Comparison of ENCODE assay signal across 8 cellular contexts in the genomic region with DNA sequence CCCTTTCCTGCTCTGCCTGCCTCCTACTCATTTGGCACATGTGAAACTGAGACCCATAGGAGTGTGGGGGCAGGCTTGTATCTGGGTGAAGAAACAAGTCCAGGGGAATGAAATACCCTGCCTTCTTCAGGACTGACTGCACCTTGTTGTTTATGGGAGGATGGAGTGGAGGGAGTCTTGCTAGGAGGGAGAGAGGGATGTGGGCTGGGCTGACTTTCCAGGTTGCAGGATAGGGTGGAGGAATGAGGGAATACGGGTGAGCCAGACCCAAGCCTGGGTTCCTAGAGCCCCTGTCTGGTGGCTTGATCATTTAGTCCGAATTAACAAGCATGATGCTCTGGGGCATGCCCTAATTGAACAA. TPM values are rescaled to one million over a fixed set of nuclear protein-coding genes. Genes with fewer than 3 reads are reported as not detected.
DNase-seq lines count a peak whose midpoint lies in the region; ATAC-seq and TF ChIP-seq lines count a peak whose summit lies in the region.

No MANE protein-coding gene starts in this region.

- no peak overlapping the region for H3K4me2 ChIP-seq in Karpas-422 (ENCODE audit: low read depth, low read length, poor library complexity, severe bottlenecking)

- no peaks in the 10 kb centered on the region for H3K36me3 Mint-ChIP-seq in mesothelial cell of epicardium

- peak overlapping the region; percentile 53 for H3K4me3 Mint-ChIP-seq in mesothelial cell of epicardium

- TF ChIP-seq CTCF in heart left ventricle (IDR thresholded peaks at IDR 0.05) (no peak), body of pancreas (IDR thresholded peaks at IDR 0.05) (no peak), mesothelial cell of epicardium (IDR thresholded peaks at IDR 0.05; ENCODE audit: unreplicated experiment) (no peak), uterus (IDR thresholded peaks at IDR 0.05) (no peak)

- H3K4me1 ChIP-seq in heart left ventricle (peaks cover 16 to 90% (median 70%) of the 10 kb centered on the region in 12 donors), body of pancreas (peaks cover 67% of the 10 kb centered on the region), uterus (peaks cover 4 to 40% of the 10 kb centered on the region in 2 donors), Karpas-422 (ENCODE audit: low read length) (peaks cover 48% of the 10 kb centered on the region)

- H3K9me3 ChIP-seq in heart left ventricle = no peaks in the 10 kb centered on the region
- H3K9me3 ChIP-seq in body of pancreas = no peaks in the 10 kb centered on the region
- no peaks in the 10 kb centered on the region for H3K9me3 ChIP-seq in uterus
- no peaks in the 10 kb centered on the region for H3K9me3 ChIP-seq in Karpas-422 (ENCODE audit: low read length)

- H4K20me1 ChIP-seq in Karpas-422 (ENCODE audit: insufficient read depth, low read depth, low read length) = peaks cover 40% of the 10 kb centered on the region; the same call in 1 of the 2 replicates

- 49 to 56% (median 51%) methylated on average over 2 of the region's 2 CpGs for WGBS in heart left ventricle, 4 donors
- 7 to 24% methylated on average over 2 of the region's 2 CpGs for WGBS in body of pancreas, 2 donors

- H3K27me3 ChIP-seq in heart left ventricle (peaks cover 0 to 9% (median 0%) of the 10 kb centered on the region in 9 donors), body of pancreas (no peaks in the 10 kb centered on the region), uterus (no peaks in the 10 kb centered on the region), Karpas-422 (ENCODE audit: low read length) (peaks cover 4% of the 10 kb centered on the region; the same call in 1 of the 2 replicates)

- no peaks in the 10 kb centered on the region for H3K36me3 ChIP-seq in heart left ventricle
- no peaks in the 10 kb centered on the region for H3K36me3 ChIP-seq in body of pancreas (replicated peaks in 1 of 2; ENCODE audit: insufficient read depth in 1 of 2, low read depth in 2 of 2)
- H3K36me3 ChIP-seq in uterus = no peaks in the 10 kb centered on the region
- H3K36me3 ChIP-seq in Karpas-422 (ENCODE audit: insufficient read depth, low read length) = no peaks in the 10 kb centered on the region

- H3K9ac ChIP-seq in Karpas-422 (ENCODE audit: low read length) = no peak overlapping the region

- H3K4me3 ChIP-seq in heart left ventricle (peak overlapping the region in 9 of 12 donors; percentile 13 to 98 (median 87)), body of pancreas (no peak overlapping the region), uterus (no peak overlapping the region), Karpas-422 (ENCODE audit: low read length) (no peak overlapping the region)

- no peaks in the 10 kb centered on the region for H3K79me2 ChIP-seq in Karpas-422 (ENCODE audit: low read length)

- DNase-seq in heart left ventricle = peak in 2 of 5 donors; percentile 11 to 28
- no peak for DNase-seq in left ventricle myocardium superior
- no peak for DNase-seq in body of pancreas
- no peak for DNase-seq in mesothelial cell of epicardium (ENCODE audit: low spot score in 2 of 2, unreplicated experiment in 2 of 2)
- DNase-seq in uterus = no peak
- no peak for DNase-seq in Karpas-422
- no peak for DNase-seq in GM19240 (ENCODE audit: insufficient read length, low spot score)

- peaks cover 75% of the 10 kb centered on the region for H3K4me1 Mint-ChIP-seq in mesothelial cell of epicardium

- no peak for ATAC-seq in heart left ventricle
- ATAC-seq in left ventricle myocardium superior = no peak
- no peak for ATAC-seq in body of pancreas
- no peak for ATAC-seq in GM19035 (IDR thresholded peaks at IDR 0.05; ENCODE audit: unreplicated experiment)

- no peak overlapping the region for H2AFZ ChIP-seq in Karpas-422 (ENCODE audit: low read length)

- peaks cover 12% of the 10 kb centered on the region for H3K27me3 Mint-ChIP-seq in mesothelial cell of epicardium (ENCODE audit: low read depth)

- H3K9me3 Mint-ChIP-seq in mesothelial cell of epicardium = no peaks in the 10 kb centered on the region

- H3K27ac Mint-ChIP-seq in mesothelial cell of epicardium = peak overlapping the region; percentile 92

- intact Hi-C loops in heart left ventricle (cut with DNase I) = loop anchor here in 4 of 10 donors (2.0 to 5.0 kb wide), 2 partner anchors 15 to 36 kb away; no protein-coding TSS in a partner anchor
- intact Hi-C loops in left ventricle myocardium superior (cut with micrococcal nuclease) = no loop called here
- intact Hi-C loops in body of pancreas (cut with DNase I) = no loop called here
- intact Hi-C loops in uterus (cut with DNase I; ENCODE audit: low total_unique reads) = no loop called here

- TF ChIP-seq POLR2A in heart left ventricle (IDR thresholded peaks at IDR 0.05) (no peak), body of pancreas (IDR thresholded peaks at IDR 0.05) (no peak), uterus (IDR thresholded peaks at IDR 0.05) (no peak)

- no peaks in the 10 kb centered on the region for H3K9me2 ChIP-seq in Karpas-422 (replicated peaks; ENCODE audit: insufficient read depth, low read length)

- H3K27ac ChIP-seq in heart left ventricle (peak overlapping the region; percentile 82 to 98 (median 92)), body of pancreas (peak overlapping the region; percentile 94 to 98 (median 96)), uterus (peak overlapping the region; percentile 65 to 88), Karpas-422 (ENCODE audit: low read length) (no peak overlapping the region)

RNA-seq across cellular contexts. Expression of a gene that starts 3.3 kb away (rescaled TPM):
- total RNA-seq in heart left ventricle (10 to 100 TPM; 29.8 to 74.6 (median 36.3) TPM), left ventricle myocardium superior (75.7 TPM), body of pancreas (10 to 100 TPM; 86.6 to 87.7 TPM), mesothelial cell of epicardium (35.7 to 38.3 TPM (median 37.4 TPM) in 3 replicates), uterus (10 to 100 TPM in 3 of 4 donors, 1 to 10 TPM in 1; 3.3 to 51.3 (median 35.0) TPM)
- polyA plus RNA-seq in heart left ventricle = 10 to 100 TPM; 32.8 to 44.5 TPM
- total RNA-seq in Karpas-422 (2014; rRNA removed; shearing (Covaris generic); ENCODE audit: low replicate concordance) = 2.8 and 2.9 TPM in 2 replicates

Comparison
In these comparisons a context has a peak if more than half of its experiments do, and no peak if none do; other contexts are left out.
1. H3K4me3 ChIP-seq: peak in heart left ventricle (9 of 12); none in body of pancreas (0 of 2), uterus (0 of 2) and Karpas-422 (single experiment).